In the genomic region with DNA sequence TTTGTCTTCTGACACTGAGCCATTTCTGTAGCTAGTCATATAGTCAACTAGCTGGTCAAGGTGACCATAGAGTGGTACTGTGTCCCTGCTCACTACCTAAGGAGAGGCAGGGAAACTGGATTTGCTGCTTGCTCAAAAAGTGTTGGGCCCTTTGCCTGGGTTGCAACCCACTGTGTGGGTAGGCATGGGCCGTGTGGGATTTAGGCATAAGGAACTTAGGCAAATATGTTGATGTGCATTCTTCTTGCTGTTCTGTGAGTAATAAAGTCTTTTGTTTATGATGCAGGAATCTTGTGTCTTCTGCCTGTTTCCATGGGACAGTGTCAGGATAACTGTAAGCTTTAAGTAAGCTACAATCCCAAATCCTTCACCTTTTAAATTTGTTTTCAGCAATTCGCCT, we compare ENCODE assay signal across 28 cellular contexts. TPM values are rescaled to one million over a fixed set of nuclear protein-coding genes. Genes with fewer than 3 reads are reported as not detected.
"Had no signal": no experiment of that assay in that cellular context is flagged by ENCODE, and none has a peak within 500 bp of the region (broad histone marks: within the 10 kb centered on the region; RNA-seq: fewer than 3 reads in every experiment).

No MANE protein-coding gene starts in this region.

- DNase-seq: activated B cell treated with CpG ODN at 0.5 μM for 24 hours; activated CD4-positive, alpha-beta T cell treated with anti-CD3 and anti-CD28 coated beads for 48 hours; activated CD4-positive, alpha-beta T cell treated with anti-CD3 and anti-CD28 coated beads, Interleukin-2, amount 50 U/mL, for 1 hour; activated CD4-positive, alpha-beta T cell treated with anti-CD3 and anti-CD28 coated beads, Interleukin-2, amount 50 U/mL, for 48 hours; activated CD8-positive, alpha-beta memory T cell treated with anti-CD3 and anti-CD28 coated beads for 24 hours; activated CD8-positive, alpha-beta T cell treated with anti-CD3 and anti-CD28 coated beads for 36 hours; activated effector memory CD4-positive, alpha-beta T cell treated with Interleukin-2 at 50 U/mL for 16 hours; activated gamma-delta T cell treated with Interleukin-2 at 50 U/mL for 16 hours; activated naive CD4-positive, alpha-beta T cell treated with anti-CD3 and anti-CD28 coated beads, Interleukin-2, amount 50 U/mL, for 16 hours; activated naive CD4-positive, alpha-beta T cell treated with Interleukin-2 at 50 U/mL for 16 hours; activated T-cell treated with anti-CD3 and anti-CD28 coated beads, Interleukin-2, amount 50 U/mL, for 4 hours; amniotic stem cell; anterior cingulate cortex; brain microvascular endothelial cell; dorsolateral prefrontal cortex; effector memory CD4-positive, alpha-beta T cell; endodermal cell; foreskin fibroblast; heart left ventricle; T-helper 17 cell; T1000; WERI-Rb-1 had no signal

- ATAC-seq: activated CD4-positive, CD25-positive, alpha-beta regulatory T cell treated with anti-CD3 and anti-CD28 coated beads, Interleukin-2, amount 50 U/mL, for 24 hours; activated CD8-positive, alpha-beta T cell treated with anti-CD3 and anti-CD28 coated beads for 36 hours; activated T-cell treated with anti-CD3 and anti-CD28 coated beads, Interleukin-2, amount 50 U/mL, for 4 hours; activated T-helper 17 cell treated with anti-CD3 and anti-CD28 coated beads, Interleukin-2, amount 50 U/mL, for 72 hours; esophagus mucosa; heart left ventricle; T-helper 17 cell had no signal

- H3K4me3 ChIP-seq: coronary artery, dorsolateral prefrontal cortex, heart left ventricle had no signal

- H3K27ac ChIP-seq: brain microvascular endothelial cell, coronary artery, dorsolateral prefrontal cortex, heart left ventricle, WERI-Rb-1 had no signal

- H3K36me3 ChIP-seq: brain microvascular endothelial cell, heart left ventricle, WERI-Rb-1 had no signal

- H3K9me3 ChIP-seq: heart left ventricle had no signal

- H3K27me3 ChIP-seq: brain microvascular endothelial cell, dorsolateral prefrontal cortex, heart left ventricle had no signal

RNA-seq across cellular contexts. Expression of a gene that starts 39.1 kb away (rescaled TPM):
- total RNA-seq: bronchial epithelial cell, epithelial cell of proximal tubule had no signal
